ENCODE assay signal across 18 cellular contexts in genomic region chr1:228891134-228892034, GRCh38.
"Had no signal": no experiment of that assay in that cellular context is flagged by ENCODE, and none has a peak within 500 bp of the region (broad histone marks: within the 10 kb centered on the region; RNA-seq: fewer than 3 reads in every experiment).

No MANE protein-coding gene starts in this region.

- H3K9me3 ChIP-seq: pancreas, thyroid gland, uterus had no signal

- H3K36me3 ChIP-seq: pancreas, thyroid gland, uterus had no signal

- H3K27me3 Mint-ChIP-seq: activated naive CD8-positive, alpha-beta T cell treated with anti-CD3 and anti-CD28 coated beads for 36 hours had no signal

- ATAC-seq: activated CD8-positive, alpha-beta T cell treated with anti-CD3 and anti-CD28 coated beads, Interleukin-2, amount 10 ng/mL, durations not matched to agents 7 days and 5 days; effector memory CD8-positive, alpha-beta T cell; pancreas; sciatic nerve; stimulated activated effector memory CD8-positive, alpha-beta T cell treated with anti-CD3 and anti-CD28 coated beads, Interleukin-12 subunit alpha, Interleukin-12 subunit beta, amount 100 ng/mL, for 72 hours had no signal

- DNase-seq: activated CD4-positive, alpha-beta T cell treated with anti-CD3 and anti-CD28 coated beads, Interleukin-2, amount 10 ng/mL, durations not matched to agents 24 days and 14 days; activated CD4-positive, CD25-positive, alpha-beta regulatory T cell; activated CD8-positive, alpha-beta T cell treated with anti-CD3 and anti-CD28 coated beads, Interleukin-2, amount 10 ng/mL, durations not matched to agents 7 days and 5 days; activated naive CD8-positive, alpha-beta T cell treated with anti-CD3 and anti-CD28 coated beads for 36 hours; dermis blood vessel endothelial cell; effector memory CD8-positive, alpha-beta T cell; kidney; pancreas; stimulated activated CD4-positive, alpha-beta T cell treated with anti-CD3 and anti-CD28 coated beads, Interleukin-12 subunit alpha, Interleukin-12 subunit beta, amount 100 ng/mL, for 4 hours; stimulated activated CD4-positive, alpha-beta T cell treated with anti-CD3 and anti-CD28 coated beads, Interleukin-2, amount 100 ng/mL, for 24 hours; thyroid gland had no signal

- H3K36me3 Mint-ChIP-seq: activated naive CD8-positive, alpha-beta T cell treated with anti-CD3 and anti-CD28 coated beads for 36 hours; stimulated activated effector memory CD8-positive, alpha-beta T cell treated with anti-CD3 and anti-CD28 coated beads, Interleukin-12 subunit alpha, Interleukin-12 subunit beta, amount 100 ng/mL, for 72 hours had no signal

- H3K9me3 Mint-ChIP-seq: activated CD4-positive, alpha-beta T cell treated with anti-CD3 and anti-CD28 coated beads, Interleukin-2, amount 10 ng/mL, durations not matched to agents 24 days and 14 days; activated T-helper 1 cell treated with anti-CD3 and anti-CD28 coated beads, Interleukin-12 subunit alpha, Interleukin-12 subunit beta, Interleukin-2, Interleukin-4 antibody, amounts not matched to agents 30 ng/mL and 10 ng/mL and 1 ng/mL, durations not matched to agents 14 hours and 24 hours and 36 hours; effector memory CD8-positive, alpha-beta T cell; neural crest cell; stimulated activated effector memory CD8-positive, alpha-beta T cell treated with anti-CD3 and anti-CD28 coated beads, Interleukin-12 subunit alpha, Interleukin-12 subunit beta, amount 100 ng/mL, for 72 hours; T-helper 2 cell treated with Interferon-gamma antibody and Interleukin-4, amounts not matched to agents 5 μg/mL and 100 μg/mL, for 36 hours had no signal

- H3K4me3 ChIP-seq: hepatocyte, pancreas, thyroid gland, uterus had no signal

- H3K4me3 Mint-ChIP-seq: activated CD4-positive, alpha-beta T cell treated with anti-CD3 and anti-CD28 coated beads, Interleukin-2, amount 10 ng/mL, durations not matched to agents 24 days and 14 days; activated CD8-positive, alpha-beta T cell treated with anti-CD3 and anti-CD28 coated beads, Interleukin-2, amount 10 ng/mL, durations not matched to agents 7 days and 5 days; activated naive CD8-positive, alpha-beta T cell treated with anti-CD3 and anti-CD28 coated beads for 36 hours; activated T-helper 1 cell treated with anti-CD3 and anti-CD28 coated beads, Interleukin-12 subunit alpha, Interleukin-12 subunit beta, Interleukin-2, Interleukin-4 antibody, amounts not matched to agents 30 ng/mL and 10 ng/mL and 1 ng/mL, durations not matched to agents 14 hours and 24 hours and 36 hours; effector memory CD8-positive, alpha-beta T cell; neural crest cell; stimulated activated effector memory CD8-positive, alpha-beta T cell treated with anti-CD3 and anti-CD28 coated beads, Interleukin-12 subunit alpha, Interleukin-12 subunit beta, amount 100 ng/mL, for 72 hours; T-helper 2 cell treated with Interferon-gamma antibody and Interleukin-4, amounts not matched to agents 5 μg/mL and 100 μg/mL, for 36 hours had no signal

- H3K4me1 Mint-ChIP-seq: stimulated activated effector memory CD8-positive, alpha-beta T cell treated with anti-CD3 and anti-CD28 coated beads, Interleukin-12 subunit alpha, Interleukin-12 subunit beta, amount 100 ng/mL, for 72 hours had no signal

- H3K27me3 ChIP-seq: hepatocyte, pancreas, thyroid gland, uterus had no signal

- H3K27ac Mint-ChIP-seq: activated CD4-positive, alpha-beta T cell treated with anti-CD3 and anti-CD28 coated beads, Interleukin-2, amount 10 ng/mL, durations not matched to agents 24 days and 14 days; activated CD8-positive, alpha-beta T cell treated with anti-CD3 and anti-CD28 coated beads, Interleukin-2, amount 10 ng/mL, durations not matched to agents 7 days and 5 days; activated naive CD8-positive, alpha-beta T cell treated with anti-CD3 and anti-CD28 coated beads for 36 hours; activated T-helper 1 cell treated with anti-CD3 and anti-CD28 coated beads, Interleukin-12 subunit alpha, Interleukin-12 subunit beta, Interleukin-2, Interleukin-4 antibody, amounts not matched to agents 30 ng/mL and 10 ng/mL and 1 ng/mL, durations not matched to agents 14 hours and 24 hours and 36 hours; effector memory CD8-positive, alpha-beta T cell; stimulated activated effector memory CD8-positive, alpha-beta T cell treated with anti-CD3 and anti-CD28 coated beads, Interleukin-12 subunit alpha, Interleukin-12 subunit beta, amount 100 ng/mL, for 72 hours; T-helper 2 cell treated with Interferon-gamma antibody and Interleukin-4, amounts not matched to agents 5 μg/mL and 100 μg/mL, for 36 hours had no signal
